In the genomic region with DNA sequence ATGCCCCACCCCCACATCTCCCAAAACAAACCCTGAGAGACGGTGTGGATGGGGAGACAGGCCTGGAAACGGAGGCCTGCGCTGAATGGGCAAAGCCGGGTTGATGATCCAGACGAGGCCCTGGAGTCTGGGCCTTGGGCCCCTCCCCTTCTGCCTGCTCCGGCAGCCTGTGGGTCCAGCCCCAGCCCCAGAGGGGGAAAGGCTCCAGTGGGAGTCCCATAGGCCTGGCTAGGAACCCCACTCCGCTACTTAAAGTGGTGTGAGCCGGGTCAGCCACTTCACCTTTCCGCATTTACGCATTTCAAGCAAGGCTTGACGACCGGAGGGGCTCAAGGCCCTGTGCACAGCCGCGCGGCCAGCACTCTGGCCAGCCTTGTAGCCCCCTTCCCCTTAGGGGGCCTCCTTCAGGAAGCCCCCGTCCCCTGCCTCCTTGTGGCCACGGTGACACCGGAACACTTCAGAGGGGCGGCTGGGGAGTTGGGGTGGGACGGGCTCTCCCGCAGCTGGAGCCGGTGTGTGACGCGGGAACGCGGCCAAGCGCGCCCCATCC, we compare ENCODE assay signal across 8 cellular contexts. TPM values are rescaled to one million over a fixed set of nuclear protein-coding genes. Genes with fewer than 3 reads are reported as not detected.
DNase-seq lines count a peak whose midpoint lies in the region; ATAC-seq and TF ChIP-seq lines count a peak whose summit lies in the region.

No MANE protein-coding gene starts in this region.

- peak; percentile 49 for DNase-seq in A673 (ENCODE audit: low spot score)
- DNase-seq in coronary artery (ENCODE audit: low spot score) = no peak
- DNase-seq in DMS53 treated with DMSO at 0.1 percent for 48 hours (lab: John Stamatoyannopoulos, UW; ENCODE audit: unreplicated experiment) = no peak
- no peak for DNase-seq in GM10266 (ENCODE audit: extremely low spot score)
- DNase-seq in activated CD4-positive, alpha-beta memory T cell treated with anti-CD3 and anti-CD28 coated beads, Interleukin-2, amount 10 ng/mL, durations not matched to agents 7 days and 5 days = no peak

- no TSS peak for BruUV-seq in A673 (replicated peaks; lab: Mats Ljungman, UMichigan)

- H3K4me3 ChIP-seq in A673 (ENCODE audit: low read depth, low read length, poor library complexity, severe bottlenecking) = no peak overlapping the region
- H3K4me3 ChIP-seq in HUES64 (ENCODE audit: low read length) = peak overlapping the region; percentile 45
- peak overlapping the region; percentile 78 for H3K4me3 ChIP-seq in coronary artery
- H3K4me3 ChIP-seq in muscle layer of duodenum (ENCODE audit: low read depth in 1 of 2, low read length in 2 of 2) = peak overlapping the region; percentile 44 to 64

- no peaks in the 10 kb centered on the region for H3K9me3 Mint-ChIP-seq in activated CD4-positive, alpha-beta memory T cell treated with anti-CD3 and anti-CD28 coated beads, Interleukin-2, amount 10 ng/mL, durations not matched to agents 7 days and 5 days

- H3K27ac Mint-ChIP-seq in activated CD4-positive, alpha-beta memory T cell treated with anti-CD3 and anti-CD28 coated beads, Interleukin-2, amount 10 ng/mL, durations not matched to agents 7 days and 5 days = no peak overlapping the region

- no peaks in the 10 kb centered on the region for H3K27me3 ChIP-seq in A673 (replicated peaks; ENCODE audit: insufficient read depth, low read depth, low read length, poor library complexity)
- H3K27me3 ChIP-seq in HUES64 (ENCODE audit: insufficient read depth, low read length) = peaks cover 21% of the 10 kb centered on the region
- H3K27me3 ChIP-seq in muscle layer of duodenum (ENCODE audit: low read depth, low read length) = no peaks in the 10 kb centered on the region

- TF ChIP-seq CTCF in A673 (conservative IDR thresholded peaks at IDR 0.05; ENCODE audit: low read depth, low read length) (no peak), coronary artery (IDR thresholded peaks at IDR 0.05) (no peak), GM10266 (IDR thresholded peaks at IDR 0.05; ENCODE audit: control insufficient read depth, insufficient read depth, low read depth, missing control alignments) (no peak)

- CTCF ChIA-PET in A673 (lab: Charles Lee) = no interaction called here
- CTCF ChIA-PET in activated CD4-positive, alpha-beta memory T cell treated with anti-CD3 and anti-CD28 coated beads, Interleukin-2, amount 10 ng/mL, durations not matched to agents 7 days and 5 days (lab: Charles Lee) = no interaction called here

- H3K27ac ChIP-seq in A673 (ENCODE audit: low read depth, low read length, poor library complexity, severe bottlenecking) = peak overlapping the region; percentile 41
- H3K27ac ChIP-seq in HUES64 (ENCODE audit: low read depth, low read length) = peak overlapping the region; percentile 64; the same call in 1 of the 2 replicates
- H3K27ac ChIP-seq in coronary artery = peak overlapping the region; percentile 76 to 94
- H3K27ac ChIP-seq in muscle layer of duodenum (ENCODE audit: low read length) = peak overlapping the region; percentile 69

- POLR2A ChIA-PET in A673 (lab: Charles Lee; ENCODE audit: low non-redundant PET) = no interaction called here
- POLR2A ChIA-PET in activated CD4-positive, alpha-beta memory T cell treated with anti-CD3 and anti-CD28 coated beads, Interleukin-2, amount 10 ng/mL, durations not matched to agents 7 days and 5 days (lab: Charles Lee) = no interaction called here

- peaks cover 26% of the 10 kb centered on the region for H3K27me3 Mint-ChIP-seq in activated CD4-positive, alpha-beta memory T cell treated with anti-CD3 and anti-CD28 coated beads, Interleukin-2, amount 10 ng/mL, durations not matched to agents 7 days and 5 days

- intact Hi-C loops in A673 (cut with micrococcal nuclease; ENCODE audit: unreplicated experiment) = no loop called here

- H3K9me3 ChIP-seq in A673 (ENCODE audit: low read depth, low read length, poor library complexity, severe bottlenecking) (no peaks in the 10 kb centered on the region), HUES64 (ENCODE audit: insufficient read depth, low read depth, low read length) (no peaks in the 10 kb centered on the region), muscle layer of duodenum (ENCODE audit: control insufficient read depth in 1 of 2, low read length in 2 of 2) (no peaks in the 10 kb centered on the region)

- peaks cover 2% of the 10 kb centered on the region for H3K4me1 Mint-ChIP-seq in activated CD4-positive, alpha-beta memory T cell treated with anti-CD3 and anti-CD28 coated beads, Interleukin-2, amount 10 ng/mL, durations not matched to agents 7 days and 5 days

- no peak for ATAC-seq in HG03571 (IDR thresholded peaks at IDR 0.05; ENCODE audit: unreplicated experiment)

- H3K36me3 ChIP-seq in A673 (ENCODE audit: insufficient read depth, low read length, poor library complexity, severe bottlenecking) (no peaks in the 10 kb centered on the region), HUES64 (ENCODE audit: insufficient read depth, low read length) (no peaks in the 10 kb centered on the region), muscle layer of duodenum (ENCODE audit: control insufficient read depth in 1 of 2, insufficient read depth in 2 of 2, low read length in 2 of 2) (no peaks in the 10 kb centered on the region)

- H3K4me3 Mint-ChIP-seq in activated CD4-positive, alpha-beta memory T cell treated with anti-CD3 and anti-CD28 coated beads, Interleukin-2, amount 10 ng/mL, durations not matched to agents 7 days and 5 days = no peak overlapping the region

- H3K36me3 Mint-ChIP-seq in activated CD4-positive, alpha-beta memory T cell treated with anti-CD3 and anti-CD28 coated beads, Interleukin-2, amount 10 ng/mL, durations not matched to agents 7 days and 5 days (ENCODE audit: low read depth) = no peaks in the 10 kb centered on the region

- 4% methylated on average over 28 of the region's 28 CpGs for WGBS in HUES64

- H3K9ac ChIP-seq in HUES64 (ENCODE audit: low read depth, low read length) = peak overlapping the region; percentile 38; the same call in 1 of the 2 replicates

- H3K4me1 ChIP-seq in A673 (ENCODE audit: insufficient read depth, low read length, poor library complexity, severe bottlenecking) = peaks cover 24% of the 10 kb centered on the region
- H3K4me1 ChIP-seq in HUES64 (ENCODE audit: insufficient read depth, low read length) = peaks cover 10% of the 10 kb centered on the region
- peaks cover 20 to 47% of the 10 kb centered on the region in 2 donors for H3K4me1 ChIP-seq in muscle layer of duodenum (ENCODE audit: control insufficient read depth in 1 of 2, insufficient read depth in 2 of 2, low read length in 2 of 2)

RNA-seq across cellular contexts. Expression of gene TNFAIP2, which starts 0.6 kb away (rescaled TPM):
- 5.5 and 7.0 TPM in 2 replicates for total RNA-seq in A673 (2021)
- 27.4 TPM for polyA plus RNA-seq in HUES64 (2013, experiment 1 of 2)
- polyA plus RNA-seq in HUES64 (2013, experiment 2 of 2) = 35.5 TPM
- total RNA-seq in activated CD4-positive, alpha-beta memory T cell treated with anti-CD3 and anti-CD28 coated beads, Interleukin-2, amount 10 ng/mL, durations not matched to agents 7 days and 5 days = under 1 TPM; 0.20 to 0.50 TPM

RNA-seq across cellular contexts. Expression of gene EXOC3L4, which starts 28.1 kb away (rescaled TPM):
- total RNA-seq in A673 (2021) = not detected in 2 replicates
- not detected for polyA plus RNA-seq in HUES64 (2013, experiment 1 of 2)
- not detected for polyA plus RNA-seq in HUES64 (2013, experiment 2 of 2)
- not detected for total RNA-seq in activated CD4-positive, alpha-beta memory T cell treated with anti-CD3 and anti-CD28 coated beads, Interleukin-2, amount 10 ng/mL, durations not matched to agents 7 days and 5 days

RNA-seq across cellular contexts. Expression of gene LBHD2, which starts 38.6 kb away (rescaled TPM):
- 0.99 and 2.3 TPM in 2 replicates for total RNA-seq in A673 (2021)
- polyA plus RNA-seq in HUES64 (2013, experiment 1 of 2) = not detected
- not detected for polyA plus RNA-seq in HUES64 (2013, experiment 2 of 2)
- not detected for total RNA-seq in activated CD4-positive, alpha-beta memory T cell treated with anti-CD3 and anti-CD28 coated beads, Interleukin-2, amount 10 ng/mL, durations not matched to agents 7 days and 5 days
